Comparison of ENCODE assay signal across 1 cellular context in the genomic region with DNA sequence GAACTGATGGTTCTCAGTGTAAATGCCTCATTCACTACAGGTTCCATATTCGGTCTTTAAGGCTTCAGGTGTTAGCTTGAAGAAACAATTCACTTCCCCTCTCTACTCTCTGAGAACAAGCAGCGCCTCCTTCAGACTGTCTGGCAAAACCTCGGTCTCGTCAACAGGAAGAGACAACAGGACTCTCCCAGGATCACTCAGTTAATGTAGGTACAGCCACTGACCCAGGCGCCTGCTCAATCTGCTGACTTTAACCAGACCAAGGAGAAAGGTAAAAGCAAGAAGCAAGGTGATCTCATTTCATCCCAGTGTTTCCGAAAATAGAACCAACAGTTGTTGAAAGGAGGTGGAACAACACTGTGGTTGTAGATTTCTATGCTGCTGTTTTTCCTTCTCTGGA.
TF ChIP-seq lines count a peak whose summit lies in the region.

No MANE protein-coding gene starts in this region.

TF ChIP-seq in HCT116, 20 proteins besides CTCF, POLR2A, EP300 and RAD21 (continued from another document):
- TF ChIP-seq, protein P1, sequence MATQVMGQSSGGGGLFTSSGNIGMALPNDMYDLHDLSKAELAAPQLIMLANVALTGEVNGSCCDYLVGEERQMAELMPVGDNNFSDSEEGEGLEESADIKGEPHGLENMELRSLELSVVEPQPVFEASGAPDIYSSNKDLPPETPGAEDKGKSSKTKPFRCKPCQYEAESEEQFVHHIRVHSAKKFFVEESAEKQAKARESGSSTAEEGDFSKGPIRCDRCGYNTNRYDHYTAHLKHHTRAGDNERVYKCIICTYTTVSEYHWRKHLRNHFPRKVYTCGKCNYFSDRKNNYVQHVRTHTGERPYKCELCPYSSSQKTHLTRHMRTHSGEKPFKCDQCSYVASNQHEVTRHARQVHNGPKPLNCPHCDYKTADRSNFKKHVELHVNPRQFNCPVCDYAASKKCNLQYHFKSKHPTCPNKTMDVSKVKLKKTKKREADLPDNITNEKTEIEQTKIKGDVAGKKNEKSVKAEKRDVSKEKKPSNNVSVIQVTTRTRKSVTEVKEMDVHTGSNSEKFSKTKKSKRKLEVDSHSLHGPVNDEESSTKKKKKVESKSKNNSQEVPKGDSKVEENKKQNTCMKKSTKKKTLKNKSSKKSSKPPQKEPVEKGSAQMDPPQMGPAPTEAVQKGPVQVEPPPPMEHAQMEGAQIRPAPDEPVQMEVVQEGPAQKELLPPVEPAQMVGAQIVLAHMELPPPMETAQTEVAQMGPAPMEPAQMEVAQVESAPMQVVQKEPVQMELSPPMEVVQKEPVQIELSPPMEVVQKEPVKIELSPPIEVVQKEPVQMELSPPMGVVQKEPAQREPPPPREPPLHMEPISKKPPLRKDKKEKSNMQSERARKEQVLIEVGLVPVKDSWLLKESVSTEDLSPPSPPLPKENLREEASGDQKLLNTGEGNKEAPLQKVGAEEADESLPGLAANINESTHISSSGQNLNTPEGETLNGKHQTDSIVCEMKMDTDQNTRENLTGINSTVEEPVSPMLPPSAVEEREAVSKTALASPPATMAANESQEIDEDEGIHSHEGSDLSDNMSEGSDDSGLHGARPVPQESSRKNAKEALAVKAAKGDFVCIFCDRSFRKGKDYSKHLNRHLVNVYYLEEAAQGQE (IDR thresholded peaks at IDR 0.05; ENCODE audit: low read depth), result no peak
- no peak for TF ChIP-seq FOSL1 (IDR thresholded peaks at IDR 0.05; ENCODE audit: low read depth)
- TF ChIP-seq POLR2AphosphoS5 (IDR thresholded peaks at IDR 0.05; ENCODE audit: low read depth, low read length), result no peak
- no peak for TF ChIP-seq ATF3 (IDR thresholded peaks at IDR 0.05)
- no peak for TF ChIP-seq ZNF274 (IDR thresholded peaks at IDR 0.05; ENCODE audit: low read depth, low read length)
- no peak for TF ChIP-seq SRF (IDR thresholded peaks at IDR 0.05; ENCODE audit: low read depth)
- no peak for TF ChIP-seq SP1 (IDR thresholded peaks at IDR 0.05; ENCODE audit: low read depth)
- no peak for TF ChIP-seq JUND (IDR thresholded peaks at IDR 0.05)
- TF ChIP-seq EGR1 (IDR thresholded peaks at IDR 0.05; ENCODE audit: low read depth), result no peak
- no peak for TF ChIP-seq TCF7L2 (IDR thresholded peaks at IDR 0.05; ENCODE audit: borderline replicate concordance, extremely low read depth, insufficient read depth, insufficient read length)
- TF ChIP-seq SIN3A (IDR thresholded peaks at IDR 0.05; ENCODE audit: low read depth), result no peak
- no peak for TF ChIP-seq YY1 (IDR thresholded peaks at IDR 0.05; ENCODE audit: extremely low read depth, insufficient replicate concordance, low read depth, low read length)
- TF ChIP-seq CEBPB (IDR thresholded peaks at IDR 0.05; ENCODE audit: low read depth), result no peak
- no peak for TF ChIP-seq ZFX (IDR thresholded peaks at IDR 0.05)
- no peak for TF ChIP-seq ELF1 (IDR thresholded peaks at IDR 0.05; ENCODE audit: borderline replicate concordance, low read depth)
